In the genomic region with DNA sequence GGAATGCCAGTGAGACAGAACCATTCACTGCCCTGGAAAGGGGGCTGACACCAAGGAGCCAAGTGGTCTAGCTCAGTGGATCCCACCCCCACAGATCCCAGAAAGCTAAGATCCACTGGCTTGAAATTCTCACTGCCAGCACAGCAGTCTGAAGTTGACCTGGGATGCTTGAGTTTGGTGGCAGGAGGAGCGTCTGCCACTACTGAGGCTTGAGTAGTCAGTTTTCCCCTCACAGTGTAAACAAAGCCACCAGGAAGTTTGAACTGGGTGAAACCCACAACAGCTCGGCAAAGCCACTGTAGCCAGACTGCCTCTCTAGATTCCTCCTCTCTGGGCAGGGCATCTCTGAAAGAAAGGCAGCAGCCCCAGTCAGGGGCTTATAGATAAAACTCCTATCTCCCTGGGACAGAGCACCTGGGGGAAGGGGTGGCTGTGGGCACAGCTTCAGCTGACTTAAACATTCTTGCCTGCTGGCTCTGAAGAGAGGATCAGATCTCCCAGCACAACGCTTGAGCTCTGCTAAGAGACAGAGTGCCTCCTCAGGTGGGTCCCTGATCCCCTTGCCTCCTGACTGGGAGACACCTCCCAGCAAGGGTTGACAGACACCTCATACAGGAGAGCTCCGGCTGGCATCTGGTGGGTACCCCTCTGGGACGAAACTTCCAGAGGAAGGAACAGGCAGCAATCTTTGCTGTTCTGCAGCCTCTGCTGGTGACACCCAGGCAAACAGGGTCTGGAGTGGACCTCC, we compare ENCODE assay signal across 1 cellular context.
A peak's percentile ranks its signal among the peaks of the same experiment; 100 is the strongest.
TF ChIP-seq lines count a peak whose summit lies in the region.
"Not testable (repeated sequence)": the region's sequence is repeated elsewhere in the genome, so short reads cannot be mapped to it uniquely, and the experiment has no call there.

No MANE protein-coding gene starts in this region.

TF ChIP-seq in HepG2, 621 proteins besides CTCF, POLR2A, EP300 and RAD21:
- TF ChIP-seq FOSL2 (CRISPR knock-in tag; IDR thresholded peaks at IDR 0.05) = 0 out of 2 replicates have a peak, but pooled peaks have one; percentile 7
- TF ChIP-seq FOXK1 (CRISPR knock-in tag; IDR thresholded peaks at IDR 0.05; ENCODE audit: borderline replicate concordance, low read depth) = 0 out of 2 replicates have a peak, but pooled peaks have one; percentile 13
- peak; percentile 86 for TF ChIP-seq ELF3 (CRISPR knock-in tag; IDR thresholded peaks at IDR 0.05)
- TF ChIP-seq SALL1 (CRISPR knock-in tag; IDR thresholded peaks at IDR 0.05) = 0 out of 2 replicates have a peak, but pooled peaks have one; percentile 31
- peak; percentile 41; the same call in 1 of the 2 replicates for TF ChIP-seq ELF1 (CRISPR knock-in tag; IDR thresholded peaks at IDR 0.05)
- TF ChIP-seq FOXA3 (CRISPR knock-in tag; IDR thresholded peaks at IDR 0.05) = peak; percentile 78
- TF ChIP-seq, protein P1, sequence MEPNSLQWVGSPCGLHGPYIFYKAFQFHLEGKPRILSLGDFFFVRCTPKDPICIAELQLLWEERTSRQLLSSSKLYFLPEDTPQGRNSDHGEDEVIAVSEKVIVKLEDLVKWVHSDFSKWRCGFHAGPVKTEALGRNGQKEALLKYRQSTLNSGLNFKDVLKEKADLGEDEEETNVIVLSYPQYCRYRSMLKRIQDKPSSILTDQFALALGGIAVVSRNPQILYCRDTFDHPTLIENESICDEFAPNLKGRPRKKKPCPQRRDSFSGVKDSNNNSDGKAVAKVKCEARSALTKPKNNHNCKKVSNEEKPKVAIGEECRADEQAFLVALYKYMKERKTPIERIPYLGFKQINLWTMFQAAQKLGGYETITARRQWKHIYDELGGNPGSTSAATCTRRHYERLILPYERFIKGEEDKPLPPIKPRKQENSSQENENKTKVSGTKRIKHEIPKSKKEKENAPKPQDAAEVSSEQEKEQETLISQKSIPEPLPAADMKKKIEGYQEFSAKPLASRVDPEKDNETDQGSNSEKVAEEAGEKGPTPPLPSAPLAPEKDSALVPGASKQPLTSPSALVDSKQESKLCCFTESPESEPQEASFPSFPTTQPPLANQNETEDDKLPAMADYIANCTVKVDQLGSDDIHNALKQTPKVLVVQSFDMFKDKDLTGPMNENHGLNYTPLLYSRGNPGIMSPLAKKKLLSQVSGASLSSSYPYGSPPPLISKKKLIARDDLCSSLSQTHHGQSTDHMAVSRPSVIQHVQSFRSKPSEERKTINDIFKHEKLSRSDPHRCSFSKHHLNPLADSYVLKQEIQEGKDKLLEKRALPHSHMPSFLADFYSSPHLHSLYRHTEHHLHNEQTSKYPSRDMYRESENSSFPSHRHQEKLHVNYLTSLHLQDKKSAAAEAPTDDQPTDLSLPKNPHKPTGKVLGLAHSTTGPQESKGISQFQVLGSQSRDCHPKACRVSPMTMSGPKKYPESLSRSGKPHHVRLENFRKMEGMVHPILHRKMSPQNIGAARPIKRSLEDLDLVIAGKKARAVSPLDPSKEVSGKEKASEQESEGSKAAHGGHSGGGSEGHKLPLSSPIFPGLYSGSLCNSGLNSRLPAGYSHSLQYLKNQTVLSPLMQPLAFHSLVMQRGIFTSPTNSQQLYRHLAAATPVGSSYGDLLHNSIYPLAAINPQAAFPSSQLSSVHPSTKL (CRISPR knock-in tag; IDR thresholded peaks at IDR 0.05) = peak; percentile 22; the same call in 1 of the 2 replicates
- TF ChIP-seq FOXA1 (IDR thresholded peaks at IDR 0.05) = not testable (repeated sequence)
- peak; percentile 71; the same call in 1 of the 2 replicates for TF ChIP-seq FOXA1 (CRISPR knock-in tag; IDR thresholded peaks at IDR 0.05)
- TF ChIP-seq, protein P2, sequence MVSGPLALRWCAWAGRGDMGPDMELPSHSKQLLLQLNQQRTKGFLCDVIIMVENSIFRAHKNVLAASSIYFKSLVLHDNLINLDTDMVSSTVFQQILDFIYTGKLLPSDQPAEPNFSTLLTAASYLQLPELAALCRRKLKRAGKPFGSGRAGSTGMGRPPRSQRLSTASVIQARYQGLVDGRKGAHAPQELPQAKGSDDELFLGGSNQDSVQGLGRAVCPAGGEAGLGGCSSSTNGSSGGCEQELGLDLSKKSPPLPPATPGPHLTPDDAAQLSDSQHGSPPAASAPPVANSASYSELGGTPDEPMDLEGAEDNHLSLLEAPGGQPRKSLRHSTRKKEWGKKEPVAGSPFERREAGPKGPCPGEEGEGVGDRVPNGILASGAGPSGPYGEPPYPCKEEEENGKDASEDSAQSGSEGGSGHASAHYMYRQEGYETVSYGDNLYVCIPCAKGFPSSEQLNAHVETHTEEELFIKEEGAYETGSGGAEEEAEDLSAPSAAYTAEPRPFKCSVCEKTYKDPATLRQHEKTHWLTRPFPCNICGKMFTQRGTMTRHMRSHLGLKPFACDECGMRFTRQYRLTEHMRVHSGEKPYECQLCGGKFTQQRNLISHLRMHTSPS (CRISPR knock-in tag; IDR thresholded peaks at IDR 0.05; ENCODE audit: low read depth) = 0 out of 2 replicates have a peak, but pooled peaks have one; percentile 29
- TF ChIP-seq NRL (CRISPR knock-in tag; IDR thresholded peaks at IDR 0.05; ENCODE audit: borderline replicate concordance) = 0 out of 2 replicates have a peak, but pooled peaks have one; percentile 43
